In genomic region chr11:63918576-63919171, GRCh38 we compare ENCODE assay signal across 8 cellular contexts. TPM values are rescaled to one million over a fixed set of nuclear protein-coding genes. Genes with fewer than 3 reads are reported as not detected.
A peak's percentile ranks its signal among the peaks of the same experiment; 100 is the strongest.
DNase-seq lines count a peak whose midpoint lies in the region; ATAC-seq and TF ChIP-seq lines count a peak whose summit lies in the region.

No MANE protein-coding gene starts in this region.

- H3K4me1 ChIP-seq in gastrocnemius medialis = peaks cover 28 to 39% of the 10 kb centered on the region in 2 donors

- H3K4me3 ChIP-seq in gastrocnemius medialis = peak overlapping the region; percentile 49 to 66 (median 60)

- H3K36me3 ChIP-seq in gastrocnemius medialis = no peaks in the 10 kb centered on the region

- TF ChIP-seq CTCF in GM10266 (IDR thresholded peaks at IDR 0.05; ENCODE audit: control insufficient read depth, insufficient read depth, low read depth, missing control alignments) (no peak), gastrocnemius medialis (IDR thresholded peaks at IDR 0.05 in 4 of 5, conservative IDR thresholded peaks at IDR 0.05 in 1 of 5) (no peak)

- H3K27ac ChIP-seq in gastrocnemius medialis = peak overlapping the region; percentile 76 to 85 (median 80)

- in situ Hi-C loops in gastrocnemius medialis (cut with MboI; ENCODE audit: low sequenced_read_pairs in 4 of 4) = no loop called here

- DNase-seq in GM10266 (ENCODE audit: extremely low spot score) = peak; percentile 39
- DNase-seq in OCI-M1 (lab: John Stamatoyannopoulos, UW) = peak; percentile 28
- peak; percentile 56 for DNase-seq in globus pallidus (ENCODE audit: low spot score)
- no peak for DNase-seq in gastrocnemius medialis
- no peak for DNase-seq in occipital lobe (lab: John Stamatoyannopoulos, UW)
- DNase-seq in activated naive CD4-positive, alpha-beta T cell treated with Interleukin-2 at 50 U/mL for 16 hours = no peak

- H3K9me3 ChIP-seq in gastrocnemius medialis = no peaks in the 10 kb centered on the region

- H3K27me3 ChIP-seq in gastrocnemius medialis = no peaks in the 10 kb centered on the region

- intact Hi-C loops in gastrocnemius medialis (cut with DNase I; ENCODE audit: low total_unique reads) = loop anchor here (1.0 to 5.0 kb wide), 5 partner anchors 20 to 80 kb away; partner anchors contain the start of gene COX8A

- no peak for TF ChIP-seq POLR2A in gastrocnemius medialis (IDR thresholded peaks at IDR 0.05)
- TF ChIP-seq POLR2A in GM18505 (IDR thresholded peaks at IDR 0.05; ENCODE audit: borderline replicate concordance, extremely low read depth, insufficient read depth, insufficient read length) = no peak

- ATAC-seq in gastrocnemius medialis = peak; percentile 9 to 12
- ATAC-seq in HG03354 (IDR thresholded peaks at IDR 0.05; ENCODE audit: poor library complexity, severe bottlenecking, unreplicated experiment) = no peak
- no peak for ATAC-seq in GM18505 (IDR thresholded peaks at IDR 0.05; ENCODE audit: unreplicated experiment)

RNA-seq across cellular contexts. Expression of gene RCOR2, which starts 1.7 kb away (rescaled TPM):
- total RNA-seq in gastrocnemius medialis (1 to 10 TPM in 1 of 4 donors, under 1 TPM in 3; 0.25 to 1.5 (median 0.45) TPM), occipital lobe (9.5 TPM)

RNA-seq across cellular contexts. Expression of gene NAA40, which starts 20.1 kb away (rescaled TPM):
- total RNA-seq in gastrocnemius medialis (10 to 100 TPM in 1 of 4 donors, 1 to 10 TPM in 3; 4.9 to 11.4 (median 6.5) TPM), occipital lobe (9.8 TPM)

RNA-seq across cellular contexts. Expression of gene COX8A, which starts 55.7 kb away (rescaled TPM):
- total RNA-seq in gastrocnemius medialis = 1,000 to 10,000 TPM in 2 of 4 donors, 100 to 1,000 TPM in 2; 812 to 1,326 (median 983) TPM
- 190 TPM for total RNA-seq in occipital lobe

Comparison
In these comparisons a context has a peak if more than half of its experiments do, and no peak if none do; other contexts are left out.
1. DNase-seq: peak in GM10266 (single experiment), OCI-M1 (single experiment) and globus pallidus (single experiment); none in gastrocnemius medialis (0 of 2), occipital lobe (single experiment) and activated naive CD4-positive, alpha-beta T cell treated with Interleukin-2 at 50 U/mL for 16 hours (single experiment).
2. ATAC-seq: peak in gastrocnemius medialis (2 of 2); none in HG03354 (single experiment) and GM18505 (single experiment).